9 cellular contexts compared by ENCODE assay signal in the genomic region with DNA sequence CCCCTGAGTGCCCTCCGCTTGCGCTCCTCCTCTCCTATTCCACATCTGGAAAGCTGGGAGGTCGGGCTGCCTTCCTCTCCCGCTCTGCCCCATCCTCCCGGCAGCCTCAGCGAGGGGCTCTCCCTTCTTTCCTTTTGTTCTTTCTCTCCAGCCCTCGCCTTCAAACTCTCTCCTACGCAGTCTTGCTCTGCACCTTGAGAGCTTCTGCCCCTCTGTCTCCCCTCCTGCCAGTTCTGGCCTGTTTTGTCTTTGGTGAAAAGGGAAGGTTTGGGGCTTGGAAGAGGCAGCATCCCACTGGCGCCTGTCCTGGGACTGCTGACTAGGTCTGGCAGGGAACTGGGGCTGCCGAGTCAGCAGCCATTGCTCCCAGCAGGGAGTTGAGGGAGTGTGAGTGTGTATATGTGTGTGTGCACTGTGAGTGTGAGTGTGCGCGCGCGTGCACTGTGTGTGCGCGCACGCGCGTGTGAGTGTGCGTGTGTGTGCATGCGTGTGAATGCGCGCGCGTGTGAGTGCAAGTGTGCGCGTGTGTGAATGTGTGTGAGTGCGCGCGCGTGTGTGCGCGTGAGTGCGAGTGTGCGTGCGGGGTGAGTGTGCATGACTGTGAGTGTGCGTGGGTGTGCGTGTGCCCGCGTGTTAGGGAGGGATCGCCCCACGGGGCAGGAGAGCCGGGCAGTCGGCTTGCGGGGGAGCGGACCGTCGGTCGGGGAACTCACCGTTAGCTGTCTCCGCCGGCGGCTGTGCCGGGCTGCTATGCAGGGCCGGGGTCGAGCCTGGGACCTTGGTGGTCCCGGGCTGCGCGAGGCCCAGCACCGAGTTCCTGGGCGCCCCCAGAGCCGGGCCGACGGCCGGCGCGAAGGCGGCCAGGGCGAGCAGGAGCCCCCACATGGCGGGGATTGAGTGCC. TPM values are rescaled to one million over a fixed set of nuclear protein-coding genes. Genes with fewer than 3 reads are reported as not detected.
DNase-seq lines count a peak whose midpoint lies in the region; ATAC-seq and TF ChIP-seq lines count a peak whose summit lies in the region.
"Had no signal": no experiment of that assay in that cellular context is flagged by ENCODE, and none has a peak within 500 bp of the region (broad histone marks: within the 10 kb centered on the region; RNA-seq: fewer than 3 reads in every experiment).

No MANE protein-coding gene starts in this region.

- H3K4me1 ChIP-seq in CD8-positive, alpha-beta T cell (ENCODE audit: insufficient read depth, low read length), result peaks cover 22% of the 10 kb centered on the region
- H3K4me1 ChIP-seq in H9 (ENCODE audit: insufficient read depth, low read length) (no peaks in the 10 kb centered on the region; the same call in 1 of the 2 replicates), iPS-20b (ENCODE audit: insufficient read depth, low read length) (peaks cover 12% of the 10 kb centered on the region; the same call in 1 of the 2 replicates), suprapubic skin (peaks cover 28% of the 10 kb centered on the region)

- H3K18ac ChIP-seq in H9 (ENCODE audit: insufficient read length, low read depth, low read length), result no peak overlapping the region

- no peak for TF ChIP-seq EP300 in suprapubic skin (IDR thresholded peaks at IDR 0.05)

- H3K4me3 ChIP-seq in CD8-positive, alpha-beta T cell (ENCODE audit: low read depth, low read length), result peak overlapping the region; percentile 74
- H3K4me3 ChIP-seq in iPS-20b (ENCODE audit: low read length), result peak overlapping the region; percentile 89
- H3K4me3 ChIP-seq in suprapubic skin, result peak overlapping the region; percentile 49

- no peak overlapping the region for H2BK20ac ChIP-seq in H9 (ENCODE audit: low read depth, low read length, poor library complexity, severe bottlenecking)

- H3K36me3 Mint-ChIP-seq in CD8-positive, alpha-beta T cell, result peaks cover 4% of the 10 kb centered on the region
- H3K36me3 Mint-ChIP-seq in H9 (ENCODE audit: insufficient read depth in 1 of 3, low read depth in 3 of 3), result peaks cover 20 to 51% (median 32%) of the 10 kb centered on the region in 3 experiments
- peaks cover 3 to 6% of the 10 kb centered on the region in 2 donors for H3K36me3 Mint-ChIP-seq in activated T-cell treated with anti-CD3 and anti-CD28 coated beads, Interleukin-2, amount 50 U/mL, for 72 hours (ENCODE audit: insufficient read depth in 2 of 2)

- H4K8ac ChIP-seq in H9 (replicated peaks; ENCODE audit: insufficient read length, low read depth, low read length), result no peak overlapping the region

- peaks cover 21% of the 10 kb centered on the region for H3K27me3 ChIP-seq in CD8-positive, alpha-beta T cell (ENCODE audit: insufficient read depth, low read length)
- H3K27me3 ChIP-seq in H9 (ENCODE audit: insufficient read depth, low read length), result peaks cover 26% of the 10 kb centered on the region
- peaks cover 51% of the 10 kb centered on the region for H3K27me3 ChIP-seq in iPS-20b (ENCODE audit: insufficient read depth, low read length)
- H3K27me3 ChIP-seq in suprapubic skin, result peaks cover 76% of the 10 kb centered on the region

- no peak overlapping the region for H3K27ac ChIP-seq in CD8-positive, alpha-beta T cell (ENCODE audit: low read depth, low read length)
- H3K27ac ChIP-seq in H9 (ENCODE audit: insufficient read length, low read depth, low read length), result no peak overlapping the region
- no peak overlapping the region for H3K27ac ChIP-seq in iPS-20b (ENCODE audit: low read length)
- no peak overlapping the region for H3K27ac ChIP-seq in suprapubic skin

- ATAC-seq in CD8-positive, alpha-beta T cell, result peak; percentile 14
- ATAC-seq in activated T-cell treated with anti-CD3 and anti-CD28 coated beads, Interleukin-2, amount 50 U/mL, for 72 hours (replicated peaks in 1 of 2), result peak; percentile 30 to 31
- no peak for ATAC-seq in GM21723 (IDR thresholded peaks at IDR 0.05; ENCODE audit: unreplicated experiment)

- H3K27ac Mint-ChIP-seq in CD8-positive, alpha-beta T cell, result peak overlapping the region; percentile 39
- H3K27ac Mint-ChIP-seq in H9, result peak overlapping the region; percentile 73 to 96 (median 82); a peak in 6 of 7 replicates
- peak overlapping the region; percentile 17 for H3K27ac Mint-ChIP-seq in activated T-cell treated with anti-CD3 and anti-CD28 coated beads, Interleukin-2, amount 50 U/mL, for 72 hours

- no peak overlapping the region for H3T11ph ChIP-seq in H9 (ENCODE audit: low read length)

- H3K9me3 ChIP-seq in CD8-positive, alpha-beta T cell (ENCODE audit: low read length), result no peaks in the 10 kb centered on the region
- H3K9me3 ChIP-seq in H9 (ENCODE audit: control insufficient read depth, low read depth, low read length) (no peaks in the 10 kb centered on the region), iPS-20b (ENCODE audit: insufficient read depth, low read depth, low read length) (no peaks in the 10 kb centered on the region), suprapubic skin (no peaks in the 10 kb centered on the region)

- H3K4me1 Mint-ChIP-seq in CD8-positive, alpha-beta T cell (ENCODE audit: low read depth), result peaks cover 27% of the 10 kb centered on the region
- H3K4me1 Mint-ChIP-seq in H9, result peaks cover 29 to 34% of the 10 kb centered on the region in 2 experiments
- peaks cover 27% of the 10 kb centered on the region for H3K4me1 Mint-ChIP-seq in activated T-cell treated with anti-CD3 and anti-CD28 coated beads, Interleukin-2, amount 50 U/mL, for 72 hours (ENCODE audit: low read depth)

- WGBS in H9 (ENCODE audit: extremely low coverage, insufficient read length, low lambda C conversion rate), result no CpG with 5 or more reads among the region's 70 CpGs
- WGBS in suprapubic skin, result 6% methylated on average over 33 of the region's 70 CpGs

- CTCF ChIA-PET in CD8-positive, alpha-beta T cell (lab: Charles Lee), result interaction anchor here (0.8 kb wide), 1 partner anchor 48 kb away, joined by 3 read pairs; no protein-coding TSS in a partner anchor

- H3K23ac ChIP-seq in H9 (ENCODE audit: insufficient read length, low read depth, low read length), result no peak overlapping the region

- no peaks in the 10 kb centered on the region for H3K36me3 ChIP-seq in CD8-positive, alpha-beta T cell (ENCODE audit: insufficient read depth, low read length)
- H3K36me3 ChIP-seq in iPS-20b (ENCODE audit: insufficient read depth, low read depth, low read length) (peaks cover 39% of the 10 kb centered on the region), suprapubic skin (no peaks in the 10 kb centered on the region)

- H3K4me2 ChIP-seq in H9 (ENCODE audit: insufficient read depth, insufficient read length, low read length), result peak overlapping the region; percentile 70

- no peak overlapping the region for H2BK15ac ChIP-seq in H9 (ENCODE audit: low read depth, low read length)

- H4K20me1 ChIP-seq in H9 (ENCODE audit: control insufficient read depth, insufficient read depth, insufficient read length), result no peaks in the 10 kb centered on the region

- H2AK5ac ChIP-seq in H9 (ENCODE audit: insufficient read length, low read length), result no peak overlapping the region

- H3K23me2 ChIP-seq in H9 (ENCODE audit: insufficient read length, low read depth, low read length, poor library complexity, severe bottlenecking), result peaks cover 7% of the 10 kb centered on the region

- no peak overlapping the region for H2BK120ac ChIP-seq in H9 (ENCODE audit: low read depth, low read length, poor library complexity, severe bottlenecking)

- H3K79me1 ChIP-seq in H9 (ENCODE audit: insufficient read depth, low read depth, low read length, poor library complexity, severe bottlenecking), result no peaks in the 10 kb centered on the region

- no peak for TF ChIP-seq CTCF in CD8-positive, alpha-beta T cell (IDR thresholded peaks at IDR 0.05)
- no peak for TF ChIP-seq CTCF in H9 (conservative IDR thresholded peaks at IDR 0.05)
- TF ChIP-seq CTCF in suprapubic skin (IDR thresholded peaks at IDR 0.05), result no peak

- no peak overlapping the region for H2BK5ac ChIP-seq in H9 (ENCODE audit: insufficient read length, low read length)

- no peak overlapping the region for H2BK12ac ChIP-seq in H9 (ENCODE audit: insufficient read length, low read depth, low read length)

- peak overlapping the region; percentile 96 for H3K4me3 Mint-ChIP-seq in CD8-positive, alpha-beta T cell
- H3K4me3 Mint-ChIP-seq in H9, result peak overlapping the region; percentile 98 to 99
- H3K4me3 Mint-ChIP-seq in activated T-cell treated with anti-CD3 and anti-CD28 coated beads, Interleukin-2, amount 50 U/mL, for 72 hours, result peak overlapping the region; percentile 89 to 95

- no peak overlapping the region for H3K14ac ChIP-seq in H9 (ENCODE audit: insufficient read depth, low read length)

- no peak overlapping the region for H3K4ac ChIP-seq in H9 (ENCODE audit: low read depth, low read length)

- H3K9me3 Mint-ChIP-seq in CD8-positive, alpha-beta T cell, result no peaks in the 10 kb centered on the region
- H3K9me3 Mint-ChIP-seq in H9, result no peaks in the 10 kb centered on the region; a peak in 1 of 5 replicates
- H3K9me3 Mint-ChIP-seq in activated T-cell treated with anti-CD3 and anti-CD28 coated beads, Interleukin-2, amount 50 U/mL, for 72 hours, result no peaks in the 10 kb centered on the region

- no peak for TF ChIP-seq POLR2A in suprapubic skin (IDR thresholded peaks at IDR 0.05)

- H3K9ac ChIP-seq in H9 (ENCODE audit: extremely low read depth, insufficient read length, low read length), result peak overlapping the region; percentile 9
- H3K9ac ChIP-seq in iPS-20b (ENCODE audit: low read depth, low read length), result peak overlapping the region; percentile 85; the same call in 1 of the 2 replicates

- H3K56ac ChIP-seq in H9 (ENCODE audit: insufficient read length, low read depth, low read length), result no peak overlapping the region

- DNase-seq in CD8-positive, alpha-beta T cell, result no peak
- DNase-seq in H9 (peak; percentile 49), suprapubic skin (ENCODE audit: low spot score in 2 of 2) (no peak), NCI-H774 (lab: John Stamatoyannopoulos, UW) (no peak), DMS153 (lab: John Stamatoyannopoulos, UW) (no peak)
- DNase-seq in activated T-cell treated with anti-CD3 and anti-CD28 coated beads, Interleukin-2, amount 50 U/mL, for 72 hours, result no peak

- H3K79me2 ChIP-seq in H9 (ENCODE audit: insufficient read depth, low read length), result no peaks in the 10 kb centered on the region

- intact Hi-C loops in CD8-positive, alpha-beta T cell (cut with DNase I, micrococcal nuclease), result no loop called here

- H4K91ac ChIP-seq in H9 (ENCODE audit: insufficient read length, low read depth, low read length), result no peak overlapping the region

- peaks cover 57% of the 10 kb centered on the region for H3K27me3 Mint-ChIP-seq in CD8-positive, alpha-beta T cell (ENCODE audit: low read depth)
- peaks cover 37% of the 10 kb centered on the region for H3K27me3 Mint-ChIP-seq in H9 (ENCODE audit: low read depth)
- peaks cover 57% of the 10 kb centered on the region for H3K27me3 Mint-ChIP-seq in activated T-cell treated with anti-CD3 and anti-CD28 coated beads, Interleukin-2, amount 50 U/mL, for 72 hours (ENCODE audit: low read depth)

- POLR2A ChIA-PET in CD8-positive, alpha-beta T cell (lab: Charles Lee), result no interaction called here

- no peak overlapping the region for H4K5ac ChIP-seq in H9 (ENCODE audit: insufficient read length, low read depth, low read length)

- no peak overlapping the region for H2AFZ ChIP-seq in H9 (ENCODE audit: low read length)

RNA-seq across cellular contexts. Expression of a gene that starts 0.5 kb away (rescaled TPM):
- under 1 TPM; 0.38 to 0.50 TPM for total RNA-seq in CD8-positive, alpha-beta T cell
- total RNA-seq in H9 (2021) (69.0 and 70.0 TPM in 2 replicates), suprapubic skin (1 to 10 TPM; 1.5 to 5.1 (median 3.2) TPM)
- 1 to 10 TPM; 4.0 to 4.4 TPM for total RNA-seq in activated T-cell treated with anti-CD3 and anti-CD28 coated beads, Interleukin-2, amount 50 U/mL, for 72 hours
- total RNA-seq: HT1080 had no signal

RNA-seq across cellular contexts. Expression of a gene that starts 14.8 kb away (rescaled TPM):
- total RNA-seq in CD8-positive, alpha-beta T cell, result not detected
- total RNA-seq in H9 (2021), result not detected in 2 replicates
- total RNA-seq in activated T-cell treated with anti-CD3 and anti-CD28 coated beads, Interleukin-2, amount 50 U/mL, for 72 hours, result not detected
- total RNA-seq in suprapubic skin, result not detected

RNA-seq across cellular contexts. Expression of a gene that starts 16.2 kb away (rescaled TPM):
- total RNA-seq in CD8-positive, alpha-beta T cell, result not detected
- not detected in 2 replicates for total RNA-seq in H9 (2021)
- total RNA-seq in activated T-cell treated with anti-CD3 and anti-CD28 coated beads, Interleukin-2, amount 50 U/mL, for 72 hours, result not detected
- 1 to 10 TPM in 1 of 4 donors, not detected in 3; 2.8 TPM for total RNA-seq in suprapubic skin
- total RNA-seq: HT1080 had no signal

RNA-seq across cellular contexts. Expression of a gene that starts 40.5 kb away (rescaled TPM):
- total RNA-seq in CD8-positive, alpha-beta T cell, result 10 to 100 TPM; 58.7 to 62.2 TPM
- total RNA-seq in H9 (2021) (27.2 and 30.8 TPM in 2 replicates), suprapubic skin (10 to 100 TPM in 3 of 4 donors, 1 to 10 TPM in 1; 8.0 to 31.1 (median 19.4) TPM)
- 10 to 100 TPM; 52.8 to 58.9 TPM for total RNA-seq in activated T-cell treated with anti-CD3 and anti-CD28 coated beads, Interleukin-2, amount 50 U/mL, for 72 hours

RNA-seq across cellular contexts. Expression of a gene that starts 40.6 kb away (rescaled TPM):
- 10 to 100 TPM; 40.7 to 41.1 TPM for total RNA-seq in CD8-positive, alpha-beta T cell
- total RNA-seq in H9 (2021) (31.6 and 32.1 TPM in 2 replicates), suprapubic skin (10 to 100 TPM; 35.7 to 37.4 (median 36.1) TPM)
- 10 to 100 TPM; 54.3 to 60.7 TPM for total RNA-seq in activated T-cell treated with anti-CD3 and anti-CD28 coated beads, Interleukin-2, amount 50 U/mL, for 72 hours

Comparison
In these comparisons a context has a peak if more than half of its experiments do, and no peak if none do; other contexts are left out.
1. H3K27ac Mint-ChIP-seq: peak in every context shown above with its lines; median percentile 82 in H9; 39 in CD8-positive, alpha-beta T cell; 17 in activated T-cell treated with anti-CD3 and anti-CD28 coated beads, Interleukin-2, amount 50 U/mL, for 72 hours.
2. RNA of a gene that starts 0.5 kb away (total RNA-seq): 69.0 to 70.0 TPM in H9; 4.0 to 4.4 TPM in activated T-cell treated with anti-CD3 and anti-CD28 coated beads, Interleukin-2, amount 50 U/mL, for 72 hours, 1.5 to 5.1 TPM in suprapubic skin and 0.38 to 0.50 TPM in CD8-positive, alpha-beta T cell; every median in the first group is over 10 times any median in the second.
3. Peak in every context shown above with its lines, with median percentiles within 50 percentile points of each other: H3K4me3 ChIP-seq and H3K4me3 Mint-ChIP-seq.